12 cellular contexts compared by ENCODE assay signal in the genomic region with DNA sequence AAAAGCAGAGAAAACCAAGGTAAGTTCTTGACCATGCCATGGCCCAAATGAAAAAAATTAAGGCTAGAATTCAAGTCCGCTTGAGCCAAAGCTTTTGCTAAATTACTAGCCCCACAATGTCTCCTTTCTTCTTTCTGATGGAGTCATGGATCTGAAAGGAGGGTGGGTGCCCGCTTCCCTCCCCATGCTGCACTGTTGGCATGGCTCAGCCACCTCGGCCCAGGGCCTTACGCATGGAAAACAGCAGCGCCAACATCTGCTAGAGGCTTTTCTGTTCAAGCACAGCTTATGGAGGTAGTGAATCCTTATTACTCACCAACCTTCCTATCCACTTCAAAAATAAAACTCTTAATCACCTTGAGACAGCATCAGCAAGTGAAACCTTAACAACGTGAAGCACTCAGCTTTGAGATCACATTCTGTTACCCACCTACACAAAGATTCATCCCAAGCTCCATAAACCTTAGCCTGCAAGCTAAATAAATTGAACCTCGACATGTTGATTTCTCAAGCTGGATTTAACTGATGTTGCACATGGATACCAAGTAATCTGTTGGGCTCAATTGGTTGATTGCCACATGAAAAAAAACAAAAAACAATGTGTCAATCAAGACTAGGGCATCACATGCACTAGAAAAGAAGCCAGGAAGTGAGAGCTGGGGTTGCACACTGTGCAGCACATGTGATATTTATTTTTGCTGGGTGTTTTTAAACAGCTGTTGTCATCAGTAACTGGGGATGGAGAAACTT. TPM values are rescaled to one million over a fixed set of nuclear protein-coding genes. Genes with fewer than 3 reads are reported as not detected.
DNase-seq lines count a peak whose midpoint lies in the region; ATAC-seq and TF ChIP-seq lines count a peak whose summit lies in the region.
"Had no signal": no experiment of that assay in that cellular context is flagged by ENCODE, and none has a peak within 500 bp of the region (broad histone marks: within the 10 kb centered on the region; RNA-seq: fewer than 3 reads in every experiment).

No MANE protein-coding gene starts in this region.

- no peak overlapping the region for H3K27ac ChIP-seq in CD8-positive, alpha-beta memory T cell (ENCODE audit: low read depth, low read length)
- H3K27ac ChIP-seq: tibial artery had no signal

- intact Hi-C loops in natural killer cell (cut with micrococcal nuclease), result no loop called here
- intact Hi-C loops in left cardiac atrium (cut with DNase I), result no loop called here

- CTCF ChIA-PET in CD8-positive, alpha-beta memory T cell (lab: Charles Lee), result interaction anchor here (1.5 to 3.8 kb wide), 2 partner anchors 11 to 18 kb away, joined by 3 to 34 read pairs; no protein-coding TSS in a partner anchor
- CTCF ChIA-PET in HEK293T (lab: Yijun Ruan, JAX), result no interaction called here

- no peaks in the 10 kb centered on the region for H3K36me3 ChIP-seq in CD8-positive, alpha-beta memory T cell (ENCODE audit: insufficient read depth, low read length)
- H3K36me3 ChIP-seq: tibial artery had no signal

- H3K4me1 Mint-ChIP-seq in CD8-positive, alpha-beta memory T cell, result peaks cover 37 to 55% (median 51%) of the 10 kb centered on the region in 3 donors
- H3K4me1 Mint-ChIP-seq in activated naive CD4-positive, alpha-beta T cell treated with anti-CD3 and anti-CD28 coated beads, Interleukin-2, amount 50 U/mL, for 24 hours, result peaks cover 43% of the 10 kb centered on the region
- H3K4me1 Mint-ChIP-seq in natural killer cell, result peaks cover 36 to 43% of the 10 kb centered on the region in 2 donors
- H3K4me1 Mint-ChIP-seq in progenitor cell of endocrine pancreas (ENCODE audit: low read depth), result peaks cover 6% of the 10 kb centered on the region

- TF ChIP-seq CTCF in natural killer cell (IDR thresholded peaks at IDR 0.05), result no peak
- no peak for TF ChIP-seq CTCF in progenitor cell of endocrine pancreas (IDR thresholded peaks at IDR 0.05; ENCODE audit: unreplicated experiment)

- no peak overlapping the region for H3K4me3 ChIP-seq in CD8-positive, alpha-beta memory T cell (ENCODE audit: low read length)
- H3K4me3 ChIP-seq: tibial artery had no signal

- H3K9me3 ChIP-seq in CD8-positive, alpha-beta memory T cell (ENCODE audit: low read length), result no peaks in the 10 kb centered on the region
- H3K9me3 ChIP-seq: tibial artery had no signal

- H3K27me3 ChIP-seq in CD8-positive, alpha-beta memory T cell (ENCODE audit: insufficient read depth, low read length, poor library complexity, severe bottlenecking), result no peaks in the 10 kb centered on the region

- peak in 2 of 5 donors; percentile 21 to 47 for DNase-seq in CD8-positive, alpha-beta memory T cell
- DNase-seq in HEK293T (ENCODE audit: extremely low spot score), result no peak
- no peak for DNase-seq in natural killer cell
- no peak for DNase-seq in OCI-M1 (lab: John Stamatoyannopoulos, UW)
- DNase-seq in progenitor cell of endocrine pancreas (ENCODE audit: low spot score, unreplicated experiment), result no peak
- no peak for DNase-seq in left cardiac atrium
- DNase-seq in SK-N-DZ (ENCODE audit: low spot score), result no peak
- DNase-seq: dermis blood vessel endothelial cell, left colon, T1000, tibial artery had no signal

- H3K27ac Mint-ChIP-seq in CD8-positive, alpha-beta memory T cell, result peak overlapping the region; percentile 44 to 91 (median 80)
- peak overlapping the region; percentile 73 for H3K27ac Mint-ChIP-seq in activated naive CD4-positive, alpha-beta T cell treated with anti-CD3 and anti-CD28 coated beads, Interleukin-2, amount 50 U/mL, for 24 hours
- H3K27ac Mint-ChIP-seq in natural killer cell (peak overlapping the region; percentile 48 to 67), progenitor cell of endocrine pancreas (no peak overlapping the region)

- POLR2A ChIA-PET in CD8-positive, alpha-beta memory T cell (lab: Charles Lee), result interaction anchor here (1.1 kb wide), 1 partner anchor 827 kb away, joined by 3 read pairs; no protein-coding TSS in a partner anchor
- POLR2A ChIA-PET in HEK293T (lab: Yijun Ruan, JAX), result no interaction called here

- H3K27me3 Mint-ChIP-seq in CD8-positive, alpha-beta memory T cell, result peaks cover 0 to 3% of the 10 kb centered on the region in 2 donors
- H3K27me3 Mint-ChIP-seq in activated naive CD4-positive, alpha-beta T cell treated with anti-CD3 and anti-CD28 coated beads, Interleukin-2, amount 50 U/mL, for 24 hours, result no peaks in the 10 kb centered on the region
- H3K27me3 Mint-ChIP-seq in natural killer cell (ENCODE audit: low read depth in 2 of 2) (no peaks in the 10 kb centered on the region), progenitor cell of endocrine pancreas (peaks cover 5% of the 10 kb centered on the region)

- peaks cover 32% of the 10 kb centered on the region for H3K4me1 ChIP-seq in CD8-positive, alpha-beta memory T cell (ENCODE audit: insufficient read depth, low read length)
- H3K4me1 ChIP-seq: tibial artery had no signal

- H3K36me3 Mint-ChIP-seq in CD8-positive, alpha-beta memory T cell, result no peaks in the 10 kb centered on the region
- no peaks in the 10 kb centered on the region for H3K36me3 Mint-ChIP-seq in activated naive CD4-positive, alpha-beta T cell treated with anti-CD3 and anti-CD28 coated beads, Interleukin-2, amount 50 U/mL, for 24 hours
- H3K36me3 Mint-ChIP-seq in natural killer cell, result no peaks in the 10 kb centered on the region
- no peaks in the 10 kb centered on the region for H3K36me3 Mint-ChIP-seq in progenitor cell of endocrine pancreas (ENCODE audit: insufficient read depth)

- H3K9me3 Mint-ChIP-seq in CD8-positive, alpha-beta memory T cell, result no peaks in the 10 kb centered on the region
- no peaks in the 10 kb centered on the region for H3K9me3 Mint-ChIP-seq in activated naive CD4-positive, alpha-beta T cell treated with anti-CD3 and anti-CD28 coated beads, Interleukin-2, amount 50 U/mL, for 24 hours
- H3K9me3 Mint-ChIP-seq in natural killer cell (no peaks in the 10 kb centered on the region), progenitor cell of endocrine pancreas (ENCODE audit: low read depth) (no peaks in the 10 kb centered on the region)

- H3K4me3 Mint-ChIP-seq in CD8-positive, alpha-beta memory T cell, result peak overlapping the region in 6 of 7 donors; percentile 16 to 78 (median 52)
- peak overlapping the region; percentile 12 for H3K4me3 Mint-ChIP-seq in activated naive CD4-positive, alpha-beta T cell treated with anti-CD3 and anti-CD28 coated beads, Interleukin-2, amount 50 U/mL, for 24 hours
- peak overlapping the region; percentile 4 for H3K4me3 Mint-ChIP-seq in natural killer cell
- no peak overlapping the region for H3K4me3 Mint-ChIP-seq in progenitor cell of endocrine pancreas (ENCODE audit: low read depth)

- peak; percentile 73 to 81 (median 78) for ATAC-seq in natural killer cell
- no peak for ATAC-seq in left cardiac atrium
- ATAC-seq: left colon had no signal

TF ChIP-seq in HEK293T, 16 proteins besides CTCF, POLR2A, EP300 and RAD21:
- no peak for TF ChIP-seq FOXA1 (IDR thresholded peaks at IDR 0.05)
- TF ChIP-seq, protein P1, sequence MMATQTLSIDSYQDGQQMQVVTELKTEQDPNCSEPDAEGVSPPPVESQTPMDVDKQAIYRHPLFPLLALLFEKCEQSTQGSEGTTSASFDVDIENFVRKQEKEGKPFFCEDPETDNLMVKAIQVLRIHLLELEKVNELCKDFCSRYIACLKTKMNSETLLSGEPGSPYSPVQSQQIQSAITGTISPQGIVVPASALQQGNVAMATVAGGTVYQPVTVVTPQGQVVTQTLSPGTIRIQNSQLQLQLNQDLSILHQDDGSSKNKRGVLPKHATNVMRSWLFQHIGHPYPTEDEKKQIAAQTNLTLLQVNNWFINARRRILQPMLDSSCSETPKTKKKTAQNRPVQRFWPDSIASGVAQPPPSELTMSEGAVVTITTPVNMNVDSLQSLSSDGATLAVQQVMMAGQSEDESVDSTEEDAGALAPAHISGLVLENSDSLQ (IDR thresholded peaks at IDR 0.05), result peak; percentile 44; the same call in 1 of the 2 replicates

RNA-seq across cellular contexts. Expression of a gene that starts 43.4 kb away (rescaled TPM):
- 1,000 to 10,000 TPM; 3,313 to 3,378 TPM for total RNA-seq in CD8-positive, alpha-beta memory T cell
- polyA plus RNA-seq in CD8-positive, alpha-beta memory T cell, result 2,788 TPM
- 1,000 to 10,000 TPM; 2,606 to 3,166 (median 3,085) TPM for total RNA-seq in natural killer cell
- total RNA-seq in progenitor cell of endocrine pancreas, result 3,243 and 3,333 TPM in 2 replicates
- 1,000 to 10,000 TPM; 3,599 to 3,935 TPM for total RNA-seq in left cardiac atrium
- polyA plus RNA-seq in SK-N-DZ (2014; cell fraction: cytosol; rRNA removed), result 2,440 and 2,961 TPM in 2 replicates
- polyA plus RNA-seq in SK-N-DZ (2014; cell fraction: nucleus; rRNA removed), result 1,300 and 1,726 TPM in 2 replicates

Comparison
In these comparisons a context has a peak if more than half of its experiments do, and no peak if none do; other contexts are left out.
1. ATAC-seq: peak in natural killer cell (3 of 3); none in left cardiac atrium (0 of 2).